ENCODE assay signal across 8 cellular contexts in genomic region chr1:85576256-85576641, GRCh38. TPM values are rescaled to one million over a fixed set of nuclear protein-coding genes. Genes with fewer than 3 reads are reported as not detected.
DNase-seq lines count a peak whose midpoint lies in the region; ATAC-seq and TF ChIP-seq lines count a peak whose summit lies in the region.

No MANE protein-coding gene starts in this region.

- H2AFZ ChIP-seq in PC-9 (peak overlapping the region; percentile 96), neural progenitor cell (replicated peaks) (peak overlapping the region; percentile 85)

- H3K27me3 Mint-ChIP-seq in CD4-positive, CD25-positive, alpha-beta regulatory T cell: peaks cover 79% of the 10 kb centered on the region
- H3K27me3 Mint-ChIP-seq in endodermal cell (ENCODE audit: insufficient read depth) (peaks cover 39% of the 10 kb centered on the region), neural progenitor cell (ENCODE audit: insufficient read depth, low read depth) (peaks cover 31% of the 10 kb centered on the region)

- TSS peak; percentile 74 for BruUV-seq in PC-9 (replicated peaks; lab: Mats Ljungman, UMichigan)

- peak in 1 of 3 donors; percentile 12 for DNase-seq in CD4-positive, CD25-positive, alpha-beta regulatory T cell
- DNase-seq in PC-9 (no peak), endodermal cell (peak; percentile 73), neural progenitor cell (ENCODE audit: low spot score) (no peak), middle frontal gyrus (ENCODE audit: extremely low spot score, low spot score) (no peak), AG08396 (ENCODE audit: low spot score) (no peak)

- H3K79me2 ChIP-seq in PC-9 (ENCODE audit: low read depth) (peaks cover 6% of the 10 kb centered on the region), neural progenitor cell (ENCODE audit: low read depth) (peaks cover 5% of the 10 kb centered on the region)

- intact Hi-C loops in PC-9 (cut with micrococcal nuclease; ENCODE audit: unreplicated experiment): loop anchor here (2.0 kb wide), 1 partner anchor 231 kb away; no protein-coding TSS in a partner anchor

- peaks cover 0 to 27% (median 8%) of the 10 kb centered on the region in 4 donors for H3K4me1 Mint-ChIP-seq in CD4-positive, CD25-positive, alpha-beta regulatory T cell
- H3K4me1 Mint-ChIP-seq in endodermal cell (peaks cover 31% of the 10 kb centered on the region), neural progenitor cell (peaks cover 30% of the 10 kb centered on the region)

- peak overlapping the region; percentile 99 for H3K4me2 ChIP-seq in PC-9
- peak overlapping the region; percentile 91 for H3K4me2 ChIP-seq in neural progenitor cell

- H3K4me3 Mint-ChIP-seq in CD4-positive, CD25-positive, alpha-beta regulatory T cell: peak overlapping the region in 3 of 4 donors; percentile 15 to 77 (median 70)
- H3K4me3 Mint-ChIP-seq in endodermal cell (peak overlapping the region; percentile 75), neural progenitor cell (peak overlapping the region; percentile 94)

- H4K20me1 ChIP-seq in PC-9 (ENCODE audit: insufficient read depth): no peaks in the 10 kb centered on the region
- no peaks in the 10 kb centered on the region for H4K20me1 ChIP-seq in neural progenitor cell (ENCODE audit: low read depth)

- H3K27ac ChIP-seq in CD4-positive, CD25-positive, alpha-beta regulatory T cell (ENCODE audit: insufficient read depth, low read length, poor library complexity, severe bottlenecking): no peak overlapping the region
- H3K27ac ChIP-seq in PC-9: peak overlapping the region; percentile 47
- peak overlapping the region; percentile 40 for H3K27ac ChIP-seq in endodermal cell (ENCODE audit: low read depth, low read length)
- no peak overlapping the region for H3K27ac ChIP-seq in neural progenitor cell

- H3K4me1 ChIP-seq in CD4-positive, CD25-positive, alpha-beta regulatory T cell (ENCODE audit: control insufficient read depth, insufficient read depth, low read length, poor library complexity, severe bottlenecking): peaks cover 18% of the 10 kb centered on the region
- peaks cover 55% of the 10 kb centered on the region for H3K4me1 ChIP-seq in PC-9 (replicated peaks; ENCODE audit: insufficient read depth)
- no peaks in the 10 kb centered on the region for H3K4me1 ChIP-seq in endodermal cell (ENCODE audit: control insufficient read depth, insufficient read depth, low read length)
- peaks cover 22% of the 10 kb centered on the region for H3K4me1 ChIP-seq in neural progenitor cell

- H3K27ac Mint-ChIP-seq in CD4-positive, CD25-positive, alpha-beta regulatory T cell: no peak overlapping the region
- peak overlapping the region; percentile 95 for H3K27ac Mint-ChIP-seq in endodermal cell
- peak overlapping the region; percentile 94 for H3K27ac Mint-ChIP-seq in neural progenitor cell

- H3F3A ChIP-seq in PC-9 (ENCODE audit: insufficient read depth, low read depth): peaks cover 49% of the 10 kb centered on the region
- H3F3A ChIP-seq in neural progenitor cell (ENCODE audit: low read depth): peaks cover 26% of the 10 kb centered on the region

- no peaks in the 10 kb centered on the region for H3K9me3 ChIP-seq in CD4-positive, CD25-positive, alpha-beta regulatory T cell (ENCODE audit: control insufficient read depth in 2 of 2, low read length in 2 of 2)
- H3K9me3 ChIP-seq in PC-9 (ENCODE audit: insufficient read depth, low read depth) (no peaks in the 10 kb centered on the region), endodermal cell (ENCODE audit: control insufficient read depth, low read length) (no peaks in the 10 kb centered on the region), neural progenitor cell (ENCODE audit: low read depth) (no peaks in the 10 kb centered on the region)

- peaks cover 36% of the 10 kb centered on the region for H3K27me3 ChIP-seq in CD4-positive, CD25-positive, alpha-beta regulatory T cell (ENCODE audit: control insufficient read depth, insufficient read depth, low read length)
- H3K27me3 ChIP-seq in PC-9 (ENCODE audit: insufficient read depth, low read depth) (no peaks in the 10 kb centered on the region), endodermal cell (ENCODE audit: control insufficient read depth, insufficient read depth, low read length, poor library complexity, severe bottlenecking) (peaks cover 18% of the 10 kb centered on the region), neural progenitor cell (peaks cover 48% of the 10 kb centered on the region)

- 25% methylated on average over 16 of the region's 16 CpGs; no CpG with 5 or more reads in 1 of the 2 experiments for WGBS in endodermal cell (ENCODE audit: insufficient coverage in 1 of 2, insufficient read length in 1 of 2), 2 experiments

- CTCF ChIA-PET in PC-9 (lab: Charles Lee): interaction anchor here (0.5 to 1.4 kb wide), 4 partner anchors 114 to 255 kb away, joined by 3 to 6 read pairs (median 4); no protein-coding TSS in a partner anchor

- no peaks in the 10 kb centered on the region for H3K36me3 Mint-ChIP-seq in CD4-positive, CD25-positive, alpha-beta regulatory T cell
- H3K36me3 Mint-ChIP-seq in endodermal cell (ENCODE audit: low read depth): peaks cover under 1% of the 10 kb centered on the region
- H3K36me3 Mint-ChIP-seq in neural progenitor cell: peaks cover 3% of the 10 kb centered on the region

- H3K9ac ChIP-seq in endodermal cell (ENCODE audit: extremely low read depth, low read length, poor library complexity, severe bottlenecking) (peak overlapping the region; percentile 86), neural progenitor cell (peak overlapping the region; percentile 77)

- no peak overlapping the region for H3K4me3 ChIP-seq in CD4-positive, CD25-positive, alpha-beta regulatory T cell (ENCODE audit: low read depth, low read length)
- H3K4me3 ChIP-seq in PC-9: peak overlapping the region; percentile 74
- peak overlapping the region; percentile 89 for H3K4me3 ChIP-seq in endodermal cell (ENCODE audit: low read length)
- peak overlapping the region; percentile 69 for H3K4me3 ChIP-seq in neural progenitor cell

- ATAC-seq in CD4-positive, CD25-positive, alpha-beta regulatory T cell (ENCODE audit: low read depth in 2 of 2): no peak
- no peak for ATAC-seq in GM18858 (IDR thresholded peaks at IDR 0.05; ENCODE audit: unreplicated experiment)
- no peak for ATAC-seq in GM18907 (IDR thresholded peaks at IDR 0.05; ENCODE audit: unreplicated experiment)

- POLR2A ChIA-PET in PC-9 (lab: Charles Lee; ENCODE audit: unreplicated experiment): interaction anchor here (0.6 to 1.0 kb wide), 7 partner anchors 80 to 348 kb away, joined by 3 to 5 read pairs (median 3); partner anchors contain the start of genes BCL10 and ZNHIT6

- H3K9me3 Mint-ChIP-seq in CD4-positive, CD25-positive, alpha-beta regulatory T cell: peaks cover 0 to 4% (median 0%) of the 10 kb centered on the region in 7 donors
- H3K9me3 Mint-ChIP-seq in endodermal cell (no peaks in the 10 kb centered on the region), neural progenitor cell (peaks cover 3% of the 10 kb centered on the region)

- H3K9me2 ChIP-seq in PC-9 (ENCODE audit: insufficient read depth): no peaks in the 10 kb centered on the region

- TF ChIP-seq CTCF in PC-9 (conservative IDR thresholded peaks at IDR 0.05) (no peak), endodermal cell (conservative IDR thresholded peaks at IDR 0.05) (no peak), neural progenitor cell (IDR thresholded peaks at IDR 0.05) (no peak)

- H3K36me3 ChIP-seq in CD4-positive, CD25-positive, alpha-beta regulatory T cell (ENCODE audit: control insufficient read depth, insufficient read depth, low read length): no peaks in the 10 kb centered on the region
- no peaks in the 10 kb centered on the region for H3K36me3 ChIP-seq in PC-9 (ENCODE audit: low read depth)
- peaks cover under 1% of the 10 kb centered on the region for H3K36me3 ChIP-seq in endodermal cell (ENCODE audit: control insufficient read depth, insufficient read depth, low read length)
- no peaks in the 10 kb centered on the region for H3K36me3 ChIP-seq in neural progenitor cell

RNA-seq across cellular contexts. Expression of gene CCN1, which starts 4.3 kb away (rescaled TPM):
- not detected for total RNA-seq in CD4-positive, CD25-positive, alpha-beta regulatory T cell
- polyA plus RNA-seq in CD4-positive, CD25-positive, alpha-beta regulatory T cell: not detected
- 75.6 and 92.8 TPM in 2 replicates for total RNA-seq in PC-9 (2021)
- total RNA-seq in endodermal cell: 10 to 100 TPM; 49.5 to 53.1 TPM
- 40.4 TPM for polyA plus RNA-seq in endodermal cell (2013, experiment 1 of 2)
- 51.5 TPM for polyA plus RNA-seq in endodermal cell (2013, experiment 2 of 2)
- 23.9 and 26.7 TPM in 2 replicates for total RNA-seq in neural progenitor cell (ENCODE audit: low replicate concordance)

Comparison
In these comparisons a context has a peak if more than half of its experiments do, and no peak if none do; other contexts are left out.
1. H3K27ac ChIP-seq: peak in PC-9 (single experiment) and endodermal cell (single experiment); none in CD4-positive, CD25-positive, alpha-beta regulatory T cell (single experiment) and neural progenitor cell (single experiment).
2. H3K27ac Mint-ChIP-seq: peak in endodermal cell (single experiment) and neural progenitor cell (single experiment); none in CD4-positive, CD25-positive, alpha-beta regulatory T cell (0 of 3).
3. RNA of gene CCN1, which starts 4.3 kb away (total RNA-seq): 75.6 to 92.8 TPM in PC-9, 49.5 to 53.1 TPM in endodermal cell and 23.9 to 26.7 TPM in neural progenitor cell; not detected in CD4-positive, CD25-positive, alpha-beta regulatory T cell (single experiment); every median in the first group is over 10 times any median in the second.
4. Peak in every context shown above with its lines, with median percentiles within 50 percentile points of each other: H3K4me3 Mint-ChIP-seq.